In the genomic region with DNA sequence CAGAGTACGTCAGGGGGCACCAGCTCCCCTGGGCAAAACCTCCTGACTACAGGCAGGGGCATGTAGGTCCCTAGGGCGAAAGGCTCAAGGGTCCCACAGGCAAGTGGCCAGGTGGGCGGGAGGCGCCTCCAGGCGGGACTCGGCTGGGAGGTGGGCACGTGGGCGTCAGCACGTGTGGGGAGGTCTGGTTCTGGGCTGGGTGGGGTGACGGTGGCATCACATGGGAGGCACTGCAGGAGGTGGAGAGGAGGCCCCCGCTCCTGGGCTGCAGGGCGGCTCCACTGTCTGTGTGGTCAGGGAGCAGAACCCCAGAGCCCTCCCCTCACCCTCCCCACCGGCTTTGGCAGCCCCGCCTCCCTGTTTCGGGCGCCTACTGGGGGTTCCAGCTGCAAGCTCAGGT, we compare ENCODE assay signal across 20 cellular contexts.
"Had no signal": no experiment of that assay in that cellular context is flagged by ENCODE, and none has a peak within 500 bp of the region (broad histone marks: within the 10 kb centered on the region; RNA-seq: fewer than 3 reads in every experiment).

No MANE protein-coding gene starts in this region.

- ATAC-seq: gastrocnemius medialis; sciatic nerve; stimulated activated naive CD8-positive, alpha-beta T cell treated with anti-CD3 and anti-CD28 coated beads, Interleukin-15, amount 100 ng/mL, for 72 hours had no signal

- H3K9me3 ChIP-seq: colonic mucosa, gastrocnemius medialis, prostate gland, right atrium auricular region, suprapubic skin, thyroid gland had no signal

- H3K27me3 ChIP-seq: colonic mucosa, gastrocnemius medialis, right atrium auricular region, suprapubic skin, thyroid gland had no signal

- H3K4me2 ChIP-seq: smooth muscle cell had no signal

- H3K4me3 ChIP-seq: colonic mucosa, lung, prostate gland, smooth muscle cell, suprapubic skin, thyroid gland had no signal

- H3K27ac ChIP-seq: colonic mucosa, epithelial cell of prostate, prostate gland, suprapubic skin, thyroid gland had no signal

- H3K36me3 ChIP-seq: colonic mucosa had no signal

- H3K4me1 ChIP-seq: colonic mucosa, gastrocnemius medialis, prostate gland, suprapubic skin, thyroid gland had no signal

- DNase-seq: colonic mucosa; effector CD8-positive, alpha-beta T cell; foreskin fibroblast; gastrocnemius medialis; head of caudate nucleus; hippocampal formation; stimulated activated CD4-positive, alpha-beta T cell treated with anti-CD3 and anti-CD28 coated beads, Interleukin-12 subunit alpha, Interleukin-12 subunit beta, amount 100 ng/mL, for 4 hours; stimulated activated CD4-positive, alpha-beta T cell treated with anti-CD3 and anti-CD28 coated beads, Interleukin-1b, Interleukin-23, amount 100 ng/mL, for 48 hours; stimulated activated CD4-positive, alpha-beta T cell treated with anti-CD3 and anti-CD28 coated beads, Interleukin-4, amount 100 ng/mL, for 1 hour; stimulated activated CD8-positive, alpha-beta memory T cell treated with anti-CD3 and anti-CD28 coated beads, Interleukin-4, amount 100 ng/mL, for 48 hours; stimulated activated naive CD4-positive, alpha-beta T cell; stimulated activated naive CD8-positive, alpha-beta T cell treated with anti-CD3 and anti-CD28 coated beads, Interleukin-15, amount 100 ng/mL, for 72 hours; thyroid gland had no signal
